ENCODE assay signal across 12 cellular contexts in the genomic region with DNA sequence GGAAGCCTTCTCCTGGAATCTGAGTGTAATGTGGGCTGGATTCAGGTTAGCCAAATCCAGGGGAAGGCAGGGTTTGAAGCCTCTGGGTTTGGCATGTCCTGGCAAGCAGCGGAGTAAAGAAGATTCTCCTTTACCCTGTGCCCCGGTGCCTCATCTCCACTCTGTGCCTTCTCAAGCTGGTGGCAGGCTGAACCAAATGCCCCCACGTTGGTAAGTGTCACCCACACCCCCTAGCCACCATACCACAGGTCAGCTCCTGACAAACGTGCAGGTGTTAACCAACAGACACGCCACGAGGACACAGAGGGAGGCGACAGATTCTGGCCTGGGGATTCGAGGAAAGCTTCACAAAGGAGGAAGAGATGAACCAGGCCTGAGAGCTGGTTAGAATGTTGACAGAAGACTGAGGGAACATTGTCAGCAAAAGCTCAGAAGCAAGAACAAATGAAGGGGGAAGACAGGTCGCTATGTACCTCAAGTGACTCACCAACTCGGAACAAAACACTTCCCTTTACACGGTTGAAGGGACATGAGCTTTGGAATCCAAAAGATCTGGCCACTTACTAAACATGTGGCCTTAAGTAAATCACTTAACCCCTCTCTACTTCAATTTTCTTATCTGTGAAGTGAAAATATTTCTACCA.
A peak's percentile ranks its signal among the peaks of the same experiment; 100 is the strongest.
DNase-seq lines count a peak whose midpoint lies in the region; ATAC-seq and TF ChIP-seq lines count a peak whose summit lies in the region.
"Had no signal": no experiment of that assay in that cellular context is flagged by ENCODE, and none has a peak within 500 bp of the region (broad histone marks: within the 10 kb centered on the region; RNA-seq: fewer than 3 reads in every experiment).

No MANE protein-coding gene starts in this region.

- H3K27ac ChIP-seq in lung (ENCODE audit: low read depth in 1 of 2, low read length in 1 of 2) (peak overlapping the region; percentile 29 to 88), transverse colon (peak overlapping the region in 3 of 4 donors; percentile 7 to 24 (median 23))

- DNase-seq in activated naive CD4-positive, alpha-beta T cell treated with anti-CD3 and anti-CD28 coated beads, Interleukin-2, amount 10 ng/mL, durations not matched to agents 7 days and 5 days = no peak
- DNase-seq in activated naive CD4-positive, alpha-beta T cell treated with anti-CD3 and anti-CD28 coated beads, Interleukin-2, amount 50 U/mL, for 16 hours = no peak
- peak; percentile 41 for DNase-seq in adipocyte (ENCODE audit: low read depth)
- DNase-seq in lung (ENCODE audit: low spot score) = no peak
- DNase-seq in transverse colon = no peak
- no peak for DNase-seq in glutamatergic neuron
- no peak for DNase-seq in HUDEP-2 (lab: John Stamatoyannopoulos, UW; ENCODE audit: unreplicated experiment in 76 of 76)
- no peak for DNase-seq in NCI-H1048 (lab: John Stamatoyannopoulos, UW)
- DNase-seq: activated gamma-delta T cell, NCI-H1092 treated with DMSO at 0.1 percent for 48 hours had no signal

- H3K4me1 ChIP-seq in adipocyte (ENCODE audit: control insufficient read depth, insufficient read depth, low read length) = peaks cover 39% of the 10 kb centered on the region
- H3K4me1 ChIP-seq in lung (ENCODE audit: control insufficient read depth in 2 of 2, insufficient read depth in 2 of 2, low read length in 2 of 2) = peaks cover 20 to 28% of the 10 kb centered on the region in 2 donors
- peaks cover 0 to 27% (median 2%) of the 10 kb centered on the region in 4 donors for H3K4me1 ChIP-seq in transverse colon

- H3K9me3 ChIP-seq in adipocyte (ENCODE audit: control insufficient read depth, low read length) (no peaks in the 10 kb centered on the region), lung (ENCODE audit: control insufficient read depth in 2 of 2, insufficient read depth in 1 of 2, low read length in 1 of 2) (no peaks in the 10 kb centered on the region), transverse colon (no peaks in the 10 kb centered on the region)

- H3K36me3 ChIP-seq in adipocyte (ENCODE audit: control insufficient read depth, insufficient read depth, low read length, severe bottlenecking) (no peaks in the 10 kb centered on the region), lung (ENCODE audit: control insufficient read depth in 2 of 2, insufficient read depth in 2 of 2, low read length in 2 of 2) (no peaks in the 10 kb centered on the region), transverse colon (no peaks in the 10 kb centered on the region)

- CTCF ChIA-PET in activated naive CD4-positive, alpha-beta T cell treated with anti-CD3 and anti-CD28 coated beads, Interleukin-2, amount 10 ng/mL, durations not matched to agents 7 days and 5 days (lab: Charles Lee) = interaction anchor here (0.6 to 1.2 kb wide), 2 partner anchors 11 to 196 kb away, joined by 3 read pairs; no protein-coding TSS in a partner anchor

- TF ChIP-seq POLR2A in transverse colon (IDR thresholded peaks at IDR 0.05) = no peak

- ATAC-seq in lung (ENCODE audit: insufficient read depth, low FRiP score) = no peak
- ATAC-seq: sciatic nerve had no signal

- H3K36me3 Mint-ChIP-seq in activated naive CD4-positive, alpha-beta T cell treated with anti-CD3 and anti-CD28 coated beads, Interleukin-2, amount 10 ng/mL, durations not matched to agents 7 days and 5 days = no peaks in the 10 kb centered on the region
- H3K36me3 Mint-ChIP-seq in glutamatergic neuron (ENCODE audit: unreplicated experiment) = no peaks in the 10 kb centered on the region

- peaks cover 13% of the 10 kb centered on the region for H3K27me3 Mint-ChIP-seq in activated naive CD4-positive, alpha-beta T cell treated with anti-CD3 and anti-CD28 coated beads, Interleukin-2, amount 10 ng/mL, durations not matched to agents 7 days and 5 days
- H3K27me3 Mint-ChIP-seq in glutamatergic neuron (ENCODE audit: unreplicated experiment) = peaks cover 12% of the 10 kb centered on the region
- H3K27me3 Mint-ChIP-seq: B cell had no signal

- H3K4me3 Mint-ChIP-seq in activated naive CD4-positive, alpha-beta T cell treated with anti-CD3 and anti-CD28 coated beads, Interleukin-2, amount 10 ng/mL, durations not matched to agents 7 days and 5 days = no peak overlapping the region
- no peak overlapping the region for H3K4me3 Mint-ChIP-seq in glutamatergic neuron (ENCODE audit: unreplicated experiment)
- H3K4me3 Mint-ChIP-seq: B cell had no signal

- 70 to 80% methylated on average over 11 of the region's 11 CpGs for WGBS in lung, 2 donors
- WGBS in transverse colon (ENCODE audit: low coverage in 1 of 2), 2 donors = 74 to 77% methylated on average over 8 to 11 of the region's 11 CpGs

- intact Hi-C loops in transverse colon (cut with DNase I; ENCODE audit: low total_unique reads) = no loop called here

- H3K9ac ChIP-seq in adipocyte (ENCODE audit: low read length) = peak overlapping the region; percentile 68

- no peak for TF ChIP-seq EP300 in transverse colon (IDR thresholded peaks at IDR 0.05; ENCODE audit: low read depth)

- peaks cover 57% of the 10 kb centered on the region for H3K4me1 Mint-ChIP-seq in activated naive CD4-positive, alpha-beta T cell treated with anti-CD3 and anti-CD28 coated beads, Interleukin-2, amount 10 ng/mL, durations not matched to agents 7 days and 5 days
- H3K4me1 Mint-ChIP-seq in glutamatergic neuron (ENCODE audit: low read depth, unreplicated experiment) = peaks cover 20% of the 10 kb centered on the region

- no peaks in the 10 kb centered on the region for H3K9me3 Mint-ChIP-seq in activated naive CD4-positive, alpha-beta T cell treated with anti-CD3 and anti-CD28 coated beads, Interleukin-2, amount 10 ng/mL, durations not matched to agents 7 days and 5 days
- H3K9me3 Mint-ChIP-seq in glutamatergic neuron (ENCODE audit: unreplicated experiment) = peaks cover 17% of the 10 kb centered on the region

- no peak overlapping the region for H3K4me3 ChIP-seq in adipocyte (ENCODE audit: low read length)
- no peak overlapping the region for H3K4me3 ChIP-seq in lung
- no peak overlapping the region for H3K4me3 ChIP-seq in transverse colon

- H3K27me3 ChIP-seq in adipocyte (replicated peaks; ENCODE audit: control insufficient read depth, insufficient read depth, low read length) (no peaks in the 10 kb centered on the region), lung (ENCODE audit: control insufficient read depth, insufficient read depth) (no peaks in the 10 kb centered on the region), transverse colon (no peaks in the 10 kb centered on the region)

- TF ChIP-seq CTCF in lung (IDR thresholded peaks at IDR 0.05; ENCODE audit: control extremely low read depth, extremely low read depth) (no peak), transverse colon (IDR thresholded peaks at IDR 0.05) (no peak), glutamatergic neuron (IDR thresholded peaks at IDR 0.05; ENCODE audit: partially characterized antibody, unreplicated experiment) (no peak)

- in situ Hi-C loops in transverse colon (cut with MboI; ENCODE audit: low pct_ligation_motif_present in 1 of 4, low pct_unique_long_range_greater_than_20kb in 1 of 4, low sequenced_read_pairs in 3 of 4) = no loop called here

- peak overlapping the region; percentile 69 for H3K27ac Mint-ChIP-seq in activated naive CD4-positive, alpha-beta T cell treated with anti-CD3 and anti-CD28 coated beads, Interleukin-2, amount 10 ng/mL, durations not matched to agents 7 days and 5 days
- no peak overlapping the region for H3K27ac Mint-ChIP-seq in glutamatergic neuron (ENCODE audit: unreplicated experiment)
